Comparison of ENCODE assay signal across 10 cellular contexts in the genomic region with DNA sequence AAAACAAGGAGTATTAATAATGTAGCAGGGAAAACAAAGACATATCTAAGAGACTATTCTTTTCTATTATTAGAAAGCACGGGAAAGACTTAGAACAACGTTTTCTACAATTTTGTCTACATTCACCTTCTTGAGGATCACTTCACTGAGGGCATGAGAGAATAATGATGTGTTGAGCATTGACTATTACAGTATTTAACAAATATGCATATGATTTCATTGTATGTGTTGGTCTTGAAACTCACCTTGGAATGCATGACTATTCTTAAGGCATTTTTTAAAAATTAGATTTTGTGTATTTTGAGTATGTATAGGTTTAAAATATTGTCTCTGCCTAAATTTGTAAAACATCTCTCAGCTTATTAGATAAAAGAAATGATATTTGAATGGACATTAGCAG. TPM values are rescaled to one million over a fixed set of nuclear protein-coding genes. Genes with fewer than 3 reads are reported as not detected.
DNase-seq lines count a peak whose midpoint lies in the region; ATAC-seq and TF ChIP-seq lines count a peak whose summit lies in the region.
"Had no signal": no experiment of that assay in that cellular context is flagged by ENCODE, and none has a peak within 500 bp of the region (broad histone marks: within the 10 kb centered on the region; RNA-seq: fewer than 3 reads in every experiment).

No MANE protein-coding gene starts in this region.

- DNase-seq in A673 (ENCODE audit: low spot score) (no peak), HCEC 1CT (peak; percentile 28), amniotic epithelial cell (ENCODE audit: low read depth) (peak; percentile 18), kidney glomerular epithelial cell (lab: John Stamatoyannopoulos, UW) (peak; percentile 21), 8988T (no peak), NCI-H2107 (lab: John Stamatoyannopoulos, UW) (no peak), body of pancreas (no peak)
- no peak for DNase-seq in stimulated activated CD4-positive, alpha-beta T cell treated with anti-CD3 and anti-CD28 coated beads, Interleukin-2, amount 100 ng/mL, for 24 hours
- DNase-seq: activated naive CD4-positive, alpha-beta T cell treated with Interleukin-2 at 50 U/mL for 16 hours had no signal

- H3K27ac ChIP-seq in A673 (ENCODE audit: low read depth, low read length, poor library complexity, severe bottlenecking), result peak overlapping the region; percentile 71
- H3K27ac ChIP-seq in body of pancreas, result no peak overlapping the region
- H3K27ac ChIP-seq: neutrophil had no signal

- intact Hi-C loops in A673 (cut with micrococcal nuclease; ENCODE audit: unreplicated experiment) (no loop called here), body of pancreas (cut with DNase I) (no loop called here)

- POLR2A ChIA-PET in A673 (lab: Charles Lee; ENCODE audit: low non-redundant PET), result no interaction called here

- H3K4me1 ChIP-seq in A673 (ENCODE audit: insufficient read depth, low read length, poor library complexity, severe bottlenecking) (peaks cover 10% of the 10 kb centered on the region), body of pancreas (peaks cover 14% of the 10 kb centered on the region)

- H3K9me3 ChIP-seq in A673 (ENCODE audit: low read depth, low read length, poor library complexity, severe bottlenecking), result no peaks in the 10 kb centered on the region
- H3K9me3 ChIP-seq in body of pancreas, result no peaks in the 10 kb centered on the region
- H3K9me3 ChIP-seq: neutrophil had no signal

- no peaks in the 10 kb centered on the region for H3K27me3 ChIP-seq in A673 (replicated peaks; ENCODE audit: insufficient read depth, low read depth, low read length, poor library complexity)
- no peaks in the 10 kb centered on the region for H3K27me3 ChIP-seq in body of pancreas
- H3K27me3 ChIP-seq: neutrophil had no signal

- H3K4me3 ChIP-seq in A673 (ENCODE audit: low read depth, low read length, poor library complexity, severe bottlenecking) (peak overlapping the region; percentile 91), body of pancreas (no peak overlapping the region)

- TF ChIP-seq POLR2A in body of pancreas (IDR thresholded peaks at IDR 0.05), result no peak

- no peak for ATAC-seq in body of pancreas

- TSS peak; percentile 69 for BruUV-seq in A673 (replicated peaks; lab: Mats Ljungman, UMichigan)

- CTCF ChIA-PET in A673 (lab: Charles Lee), result no interaction called here

- H3K36me3 ChIP-seq in A673 (ENCODE audit: insufficient read depth, low read length, poor library complexity, severe bottlenecking) (no peaks in the 10 kb centered on the region), body of pancreas (replicated peaks in 1 of 2; ENCODE audit: insufficient read depth in 1 of 2, low read depth in 2 of 2) (no peaks in the 10 kb centered on the region)
- H3K36me3 ChIP-seq: neutrophil had no signal

- TF ChIP-seq CTCF in A673 (conservative IDR thresholded peaks at IDR 0.05; ENCODE audit: low read depth, low read length) (no peak), body of pancreas (IDR thresholded peaks at IDR 0.05) (no peak)

- WGBS in body of pancreas, 2 donors, result 23 to 24% methylated on average over 2 of the region's 2 CpGs

RNA-seq across cellular contexts. Expression of a gene that starts 1.2 kb away (rescaled TPM):
- 9.1 and 9.8 TPM in 2 replicates for total RNA-seq in A673 (2021)
- 1 to 10 TPM in 1 of 2 donors, under 1 TPM in 1; 0.66 to 6.0 TPM for total RNA-seq in body of pancreas

Comparison
In these comparisons a context has a peak if more than half of its experiments do, and no peak if none do; other contexts are left out.
1. DNase-seq: peak in HCEC 1CT (single experiment), amniotic epithelial cell (single experiment) and kidney glomerular epithelial cell (single experiment); none in A673 (single experiment), 8988T (single experiment), stimulated activated CD4-positive, alpha-beta T cell treated with anti-CD3 and anti-CD28 coated beads, Interleukin-2, amount 100 ng/mL, for 24 hours (0 of 2), NCI-H2107 (single experiment) and body of pancreas (0 of 4).